In the genomic region with DNA sequence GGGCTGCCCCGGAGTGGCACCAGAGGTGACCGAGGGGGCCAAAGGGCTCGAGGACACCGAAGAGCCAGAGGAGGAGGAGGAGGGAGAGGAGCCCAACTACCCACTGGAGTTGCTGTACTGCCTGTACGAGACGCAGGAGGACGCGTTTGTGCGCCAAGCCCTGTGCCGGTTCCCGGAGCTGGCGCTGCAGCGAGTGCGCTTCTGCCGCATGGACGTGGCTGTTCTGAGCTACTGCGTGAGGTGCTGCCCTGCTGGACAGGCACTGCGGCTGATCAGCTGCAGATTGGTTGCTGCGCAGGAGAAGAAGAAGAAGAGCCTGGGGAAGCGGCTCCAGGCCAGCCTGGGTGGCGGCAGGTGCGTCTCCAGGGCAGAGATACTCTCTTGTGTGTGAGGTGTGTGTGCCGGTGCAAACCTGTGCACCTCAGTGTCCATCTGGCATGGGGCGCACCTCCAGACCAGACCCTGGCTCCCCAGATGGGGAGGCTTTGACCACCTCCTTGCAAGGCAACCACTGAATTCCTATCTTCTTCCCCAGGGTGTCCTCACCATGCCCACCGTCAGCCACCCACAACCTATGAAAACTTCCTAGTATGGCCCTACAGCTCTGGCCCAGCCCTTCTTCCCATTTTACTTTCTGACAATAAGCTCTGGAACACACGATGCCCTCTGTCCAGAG, we compare ENCODE assay signal across 14 cellular contexts. TPM values are rescaled to one million over a fixed set of nuclear protein-coding genes. Genes with fewer than 3 reads are reported as not detected.
A peak's percentile ranks its signal among the peaks of the same experiment; 100 is the strongest.
DNase-seq lines count a peak whose midpoint lies in the region; ATAC-seq and TF ChIP-seq lines count a peak whose summit lies in the region.
"Had no signal": no experiment of that assay in that cellular context is flagged by ENCODE, and none has a peak within 500 bp of the region (broad histone marks: within the 10 kb centered on the region; RNA-seq: fewer than 3 reads in every experiment).

No MANE protein-coding gene starts in this region.

- peaks cover 47% of the 10 kb centered on the region for H3K4me1 Mint-ChIP-seq in activated T-cell treated with anti-CD3 and anti-CD28 coated beads, Interleukin-2, amount 50 U/mL, for 24 hours (ENCODE audit: low read depth)
- peaks cover 65% of the 10 kb centered on the region for H3K4me1 Mint-ChIP-seq in activated CD8-positive, alpha-beta T cell treated with anti-CD3 and anti-CD28 coated beads for 36 hours (ENCODE audit: low read depth)

- no peaks in the 10 kb centered on the region for H3K36me3 ChIP-seq in lower lobe of right lung

- H3K4me1 ChIP-seq in lower lobe of right lung = peaks cover 42% of the 10 kb centered on the region

- peaks cover 31% of the 10 kb centered on the region for H3K27me3 Mint-ChIP-seq in activated T-cell treated with anti-CD3 and anti-CD28 coated beads, Interleukin-2, amount 50 U/mL, for 24 hours
- H3K27me3 Mint-ChIP-seq in activated CD8-positive, alpha-beta T cell treated with anti-CD3 and anti-CD28 coated beads for 36 hours = peaks cover 10% of the 10 kb centered on the region

- POLR2A ChIA-PET in activated CD8-positive, alpha-beta T cell treated with anti-CD3 and anti-CD28 coated beads for 36 hours (lab: Charles Lee) = interaction anchor here (0.9 to 8.5 kb wide), 10 partner anchors 8 to 168 kb away, joined by 3 to 75 read pairs (median 10); partner anchors contain the start of genes PGGHG and PTDSS2

- H3K27ac Mint-ChIP-seq in activated T-cell treated with anti-CD3 and anti-CD28 coated beads, Interleukin-2, amount 50 U/mL, for 24 hours = peak overlapping the region; percentile 41
- peak overlapping the region; percentile 86 for H3K27ac Mint-ChIP-seq in activated CD8-positive, alpha-beta T cell treated with anti-CD3 and anti-CD28 coated beads for 36 hours

- no peaks in the 10 kb centered on the region for H3K36me3 Mint-ChIP-seq in activated T-cell treated with anti-CD3 and anti-CD28 coated beads, Interleukin-2, amount 50 U/mL, for 24 hours (ENCODE audit: low read depth)
- H3K36me3 Mint-ChIP-seq in activated CD8-positive, alpha-beta T cell treated with anti-CD3 and anti-CD28 coated beads for 36 hours (ENCODE audit: low read depth) = peaks cover 37% of the 10 kb centered on the region

- peaks cover 5% of the 10 kb centered on the region for H3K9me3 Mint-ChIP-seq in activated T-cell treated with anti-CD3 and anti-CD28 coated beads, Interleukin-2, amount 50 U/mL, for 24 hours
- H3K9me3 Mint-ChIP-seq in activated CD8-positive, alpha-beta T cell treated with anti-CD3 and anti-CD28 coated beads for 36 hours = peaks cover 6% of the 10 kb centered on the region

- peak overlapping the region; percentile 46 for H3K4me3 ChIP-seq in lower lobe of right lung

- CTCF ChIA-PET in activated CD8-positive, alpha-beta T cell treated with anti-CD3 and anti-CD28 coated beads for 36 hours (lab: Charles Lee) = interaction anchor here (1.3 to 7.4 kb wide), 7 partner anchors 9 to 166 kb away, joined by 3 to 71 read pairs (median 14); partner anchors contain the start of gene IFITM2

- no peak for DNase-seq in activated T-cell treated with anti-CD3 and anti-CD28 coated beads, Interleukin-2, amount 50 U/mL, for 24 hours
- DNase-seq in activated T-cell treated with anti-CD3 and anti-CD28 coated beads, Interleukin-2, amount 50 U/mL, for 1 hour = no peak
- peak; percentile 52 for DNase-seq in activated CD8-positive, alpha-beta T cell treated with anti-CD3 and anti-CD28 coated beads for 36 hours
- DNase-seq in lower lobe of right lung (no peak), mucosa of gallbladder (ENCODE audit: low spot score) (no peak), iPS-NIHi11 (ENCODE audit: low spot score) (no peak), HUDEP-2 (lab: John Stamatoyannopoulos, UW; ENCODE audit: unreplicated experiment in 76 of 76) (no peak)
- DNase-seq in stimulated activated naive CD8-positive, alpha-beta T cell treated with anti-CD3 and anti-CD28 coated beads, Interleukin-15, Interleukin-2, amounts not matched to agents 100 U/mL and 50 U/mL, for 24 hours = peak; percentile 46
- DNase-seq: KG1, NCI-H1694, NCI-H526 had no signal

- no peak for ATAC-seq in activated CD8-positive, alpha-beta T cell treated with anti-CD3 and anti-CD28 coated beads for 36 hours
- ATAC-seq in lower lobe of right lung = no peak
- no peak for ATAC-seq in stimulated activated naive CD8-positive, alpha-beta T cell treated with anti-CD3 and anti-CD28 coated beads, Interleukin-15, Interleukin-2, amounts not matched to agents 100 U/mL and 50 U/mL, for 24 hours

- intact Hi-C loops in activated CD8-positive, alpha-beta T cell treated with anti-CD3 and anti-CD28 coated beads for 36 hours (cut with micrococcal nuclease) = no loop called here
- intact Hi-C loops in lower lobe of right lung (cut with DNase I) = no loop called here

- no peak overlapping the region for H3K27ac ChIP-seq in lower lobe of right lung
- H3K27ac ChIP-seq: VCaP had no signal

- H3K9me3 ChIP-seq in lower lobe of right lung = no peaks in the 10 kb centered on the region

- TF ChIP-seq CTCF in activated CD8-positive, alpha-beta T cell treated with anti-CD3 and anti-CD28 coated beads for 36 hours (IDR thresholded peaks at IDR 0.05) = no peak
- no peak for TF ChIP-seq CTCF in lower lobe of right lung (IDR thresholded peaks at IDR 0.05)

- H3K27me3 ChIP-seq in lower lobe of right lung (ENCODE audit: low read depth) = peaks cover 68% of the 10 kb centered on the region

- H3K4me3 Mint-ChIP-seq in activated T-cell treated with anti-CD3 and anti-CD28 coated beads, Interleukin-2, amount 50 U/mL, for 24 hours = peak overlapping the region; percentile 67
- peak overlapping the region; percentile 82 for H3K4me3 Mint-ChIP-seq in activated CD8-positive, alpha-beta T cell treated with anti-CD3 and anti-CD28 coated beads for 36 hours
- H3K4me3 Mint-ChIP-seq: nephron had no signal

RNA-seq across cellular contexts. Expression of gene NLRP6, which starts 3.4 kb away (rescaled TPM):
- 1 to 10 TPM; 3.3 to 3.4 TPM for total RNA-seq in activated CD8-positive, alpha-beta T cell treated with anti-CD3 and anti-CD28 coated beads for 36 hours
- total RNA-seq in lower lobe of right lung (1.3 TPM), mucosa of gallbladder (0.69 TPM)
- total RNA-seq: RPMI7951 had no signal

RNA-seq across cellular contexts. Expression of gene PGGHG, which starts 7.3 kb away (rescaled TPM):
- total RNA-seq in activated CD8-positive, alpha-beta T cell treated with anti-CD3 and anti-CD28 coated beads for 36 hours = 100 to 1,000 TPM; 298 to 308 TPM
- total RNA-seq in lower lobe of right lung (163 TPM), mucosa of gallbladder (42.8 TPM)

RNA-seq across cellular contexts. Expression of gene IFITM5, which starts 17.7 kb away (rescaled TPM):
- total RNA-seq in activated CD8-positive, alpha-beta T cell treated with anti-CD3 and anti-CD28 coated beads for 36 hours = not detected
- total RNA-seq in lower lobe of right lung (not detected), mucosa of gallbladder (not detected)
- total RNA-seq: RPMI7951 had no signal

RNA-seq across cellular contexts. Expression of gene IFITM2, which starts 26.0 kb away (rescaled TPM):
- 100 to 1,000 TPM; 540 to 549 TPM for total RNA-seq in activated CD8-positive, alpha-beta T cell treated with anti-CD3 and anti-CD28 coated beads for 36 hours
- total RNA-seq in lower lobe of right lung = 607 TPM
- 129 TPM for total RNA-seq in mucosa of gallbladder

RNA-seq across cellular contexts. Expression of gene IFITM1, which starts 32.2 kb away (rescaled TPM):
- total RNA-seq in activated CD8-positive, alpha-beta T cell treated with anti-CD3 and anti-CD28 coated beads for 36 hours = 100 to 1,000 TPM; 296 to 304 TPM
- total RNA-seq in lower lobe of right lung = 128 TPM
- total RNA-seq in mucosa of gallbladder = 55.4 TPM

Comparison
In these comparisons a context has a peak if more than half of its experiments do, and no peak if none do; other contexts are left out.
1. DNase-seq: peak in activated CD8-positive, alpha-beta T cell treated with anti-CD3 and anti-CD28 coated beads for 36 hours (single experiment) and stimulated activated naive CD8-positive, alpha-beta T cell treated with anti-CD3 and anti-CD28 coated beads, Interleukin-15, Interleukin-2, amounts not matched to agents 100 U/mL and 50 U/mL, for 24 hours (single experiment); none in activated T-cell treated with anti-CD3 and anti-CD28 coated beads, Interleukin-2, amount 50 U/mL, for 24 hours (single experiment), activated T-cell treated with anti-CD3 and anti-CD28 coated beads, Interleukin-2, amount 50 U/mL, for 1 hour (single experiment), lower lobe of right lung (single experiment), mucosa of gallbladder (single experiment), iPS-NIHi11 (single experiment) and HUDEP-2 (0 of 76).